ENCODE assay signal across 19 cellular contexts in genomic region chr2:226066391-226066790, GRCh38.
"Had no signal": no experiment of that assay in that cellular context is flagged by ENCODE, and none has a peak within 500 bp of the region (broad histone marks: within the 10 kb centered on the region; RNA-seq: fewer than 3 reads in every experiment).

No MANE protein-coding gene starts in this region.

- H3K27ac Mint-ChIP-seq: naive thymus-derived CD4-positive, alpha-beta T cell; nephron progenitor cell had no signal

- H3K4me1 Mint-ChIP-seq: naive thymus-derived CD4-positive, alpha-beta T cell; nephron progenitor cell had no signal

- H3K27me3 ChIP-seq: heart left ventricle, sigmoid colon, stomach, transverse colon had no signal

- H3K4me3 Mint-ChIP-seq: naive thymus-derived CD4-positive, alpha-beta T cell; nephron progenitor cell had no signal

- H3K36me3 Mint-ChIP-seq: naive thymus-derived CD4-positive, alpha-beta T cell had no signal

- H3K4me1 ChIP-seq: heart left ventricle, stomach, transverse colon had no signal

- H3K27ac ChIP-seq: heart left ventricle, psoas muscle, skin epidermis, stomach, thoracic aorta, transverse colon had no signal

- DNase-seq: effector memory CD4-positive, alpha-beta T cell; foreskin melanocyte; heart left ventricle; hippocampal formation; kidney glomerular epithelial cell; mesendoderm; naive thymus-derived CD4-positive, alpha-beta T cell; nephron progenitor cell; psoas muscle; retina; sigmoid colon; stimulated activated CD4-positive, alpha-beta T cell treated with anti-CD3 and anti-CD28 coated beads, Interleukin-12 subunit alpha, Interleukin-12 subunit beta, amount 100 ng/mL, for 4 hours; stimulated activated naive CD4-positive, alpha-beta T cell; stomach; substantia nigra; transverse colon had no signal

- H3K4me3 ChIP-seq: heart left ventricle, psoas muscle, sigmoid colon, skin epidermis, stomach, thoracic aorta, transverse colon had no signal

- ATAC-seq: esophagus mucosa; naive thymus-derived CD4-positive, alpha-beta T cell; psoas muscle had no signal

- H3K9me3 ChIP-seq: heart left ventricle, psoas muscle, sigmoid colon, stomach, thoracic aorta, transverse colon had no signal

- H3K9me3 Mint-ChIP-seq: naive thymus-derived CD4-positive, alpha-beta T cell; nephron progenitor cell had no signal

- H3K36me3 ChIP-seq: heart left ventricle, sigmoid colon, stomach, thoracic aorta, transverse colon had no signal
